Comparison of ENCODE assay signal across 8 cellular contexts in the genomic region with DNA sequence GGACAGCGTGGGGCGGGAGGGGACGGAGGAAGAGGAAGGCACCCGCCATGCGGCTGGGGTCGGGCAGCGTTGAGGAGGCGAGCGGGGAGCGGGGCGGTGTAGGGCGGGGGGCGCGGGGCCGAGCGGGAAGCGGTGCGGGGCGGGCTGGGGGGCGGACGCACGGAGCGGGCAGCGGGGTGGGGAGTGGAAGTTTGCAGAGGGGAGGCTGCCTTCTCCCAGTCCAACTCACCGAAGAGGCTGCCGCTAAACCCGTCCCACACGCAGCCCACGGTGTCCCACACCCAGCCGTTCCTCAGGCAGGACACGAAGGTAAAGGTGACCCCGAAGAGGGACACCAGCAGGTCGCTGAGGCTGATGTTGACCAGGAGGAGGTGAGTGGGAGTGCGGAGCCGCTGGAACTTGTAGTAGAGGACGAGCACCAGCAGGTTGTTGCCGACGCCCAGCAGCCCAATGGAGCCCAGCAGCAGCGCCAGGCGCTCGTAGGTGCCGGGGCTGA. TPM values are rescaled to one million over a fixed set of nuclear protein-coding genes. Genes with fewer than 3 reads are reported as not detected.
DNase-seq lines count a peak whose midpoint lies in the region; ATAC-seq and TF ChIP-seq lines count a peak whose summit lies in the region.

No MANE protein-coding gene starts in this region.

- H3K4me3 ChIP-seq in lower leg skin (ENCODE audit: low read depth, poor library complexity, severe bottlenecking): peak overlapping the region; percentile 82

- CTCF ChIA-PET in MCF 10A (lab: Yijun Ruan, JAX): interaction anchor here (1.0 to 7.1 kb wide), 7 partner anchors 13 to 195 kb away, joined by 3 to 69 read pairs (median 19); no protein-coding TSS in a partner anchor

- 0 to 1% methylated on average over 24 to 29 of the region's 42 CpGs for WGBS in lower leg skin, 2 donors

- intact Hi-C loops in MCF 10A (cut with micrococcal nuclease) (loop anchor here (1.0 to 2.0 kb wide), 5 partner anchors 27 to 195 kb away; no protein-coding TSS in a partner anchor), lower leg skin (cut with DNase I; ENCODE audit: low total_unique reads) (no loop called here)

- ATAC-seq in GM19397 (IDR thresholded peaks at IDR 0.05; ENCODE audit: unreplicated experiment): peak; percentile 45
- peak; percentile 44 for ATAC-seq in HG03460 (IDR thresholded peaks at IDR 0.05; ENCODE audit: unreplicated experiment)
- peak; percentile 62 for ATAC-seq in SK-N-SH treated with all-trans-retinoic acid at 6 μM for 48 hours
- peak; percentile 47 for ATAC-seq in stimulated activated memory B cell treated with anti-CD40 and anti-IgM and Interleukin-4, amounts not matched to agents 10 μg/mL and 1 μg/mL and 100 μg/mL, for 72 hours

- no peaks in the 10 kb centered on the region for H3K27me3 Mint-ChIP-seq in MCF 10A (ENCODE audit: insufficient read depth, unreplicated experiment)
- no peaks in the 10 kb centered on the region for H3K27me3 Mint-ChIP-seq in stimulated activated memory B cell treated with anti-CD40 and anti-IgM and Interleukin-4, amounts not matched to agents 10 μg/mL and 1 μg/mL and 100 μg/mL, for 72 hours

- H3K36me3 Mint-ChIP-seq in MCF 10A (ENCODE audit: insufficient read depth, unreplicated experiment): peaks cover 42% of the 10 kb centered on the region
- peaks cover 26% of the 10 kb centered on the region for H3K36me3 Mint-ChIP-seq in stimulated activated memory B cell treated with anti-CD40 and anti-IgM and Interleukin-4, amounts not matched to agents 10 μg/mL and 1 μg/mL and 100 μg/mL, for 72 hours

- peaks cover 8% of the 10 kb centered on the region for H3K9me3 Mint-ChIP-seq in MCF 10A (ENCODE audit: unreplicated experiment)
- H3K9me3 Mint-ChIP-seq in stimulated activated memory B cell treated with anti-CD40 and anti-IgM and Interleukin-4, amounts not matched to agents 10 μg/mL and 1 μg/mL and 100 μg/mL, for 72 hours: peaks cover 8% of the 10 kb centered on the region

- DNase-seq in CMK (ENCODE audit: low read depth) (peak; percentile 34), MCF 10A (ENCODE audit: unreplicated experiment) (peak; percentile 63), lower leg skin (ENCODE audit: low spot score in 2 of 2) (peak; percentile 31 to 88), GM13976 (ENCODE audit: low spot score) (no peak)

- TF ChIP-seq CTCF in MCF 10A (IDR thresholded peaks at IDR 0.05; ENCODE audit: unreplicated experiment): no peak
- no peak for TF ChIP-seq CTCF in lower leg skin (IDR thresholded peaks at IDR 0.05)
- no peak for TF ChIP-seq CTCF in GM13976 (IDR thresholded peaks at IDR 0.05; ENCODE audit: borderline replicate concordance, control extremely low read depth, extremely low read depth, insufficient read depth, missing control alignments)

- POLR2A ChIA-PET in MCF 10A (lab: Yijun Ruan, JAX): interaction anchor here (0.7 to 5.8 kb wide), 52 partner anchors 8 to 1616 kb away, joined by 3 to 151 read pairs (median 9); a partner anchor contains a TSS

- no peak for TF ChIP-seq POLR2A in lower leg skin (IDR thresholded peaks at IDR 0.05)

- in situ Hi-C loops in GM13976 (cut with MboI; ENCODE audit: low sequenced_read_pairs, unreplicated experiment): no loop called here

- BruUV-seq in MCF 10A (replicated peaks; lab: Mats Ljungman, UMichigan): no TSS peak

- peak overlapping the region; percentile 75 for H3K4me3 Mint-ChIP-seq in MCF 10A (ENCODE audit: unreplicated experiment)
- H3K4me3 Mint-ChIP-seq in stimulated activated memory B cell treated with anti-CD40 and anti-IgM and Interleukin-4, amounts not matched to agents 10 μg/mL and 1 μg/mL and 100 μg/mL, for 72 hours: peak overlapping the region; percentile 97

- peak overlapping the region; percentile 100 for H3K27ac Mint-ChIP-seq in MCF 10A (ENCODE audit: low read depth, unreplicated experiment)
- peak overlapping the region; percentile 93 for H3K27ac Mint-ChIP-seq in stimulated activated memory B cell treated with anti-CD40 and anti-IgM and Interleukin-4, amounts not matched to agents 10 μg/mL and 1 μg/mL and 100 μg/mL, for 72 hours

- H3K4me1 Mint-ChIP-seq in MCF 10A (ENCODE audit: insufficient read depth, unreplicated experiment): peaks cover 60% of the 10 kb centered on the region
- peaks cover 62% of the 10 kb centered on the region for H3K4me1 Mint-ChIP-seq in stimulated activated memory B cell treated with anti-CD40 and anti-IgM and Interleukin-4, amounts not matched to agents 10 μg/mL and 1 μg/mL and 100 μg/mL, for 72 hours

TF ChIP-seq in SK-N-SH treated with all-trans-retinoic acid at 6 μM for 48 hours, 23 proteins besides CTCF, POLR2A, EP300 and RAD21:
- TF ChIP-seq, protein P1, sequence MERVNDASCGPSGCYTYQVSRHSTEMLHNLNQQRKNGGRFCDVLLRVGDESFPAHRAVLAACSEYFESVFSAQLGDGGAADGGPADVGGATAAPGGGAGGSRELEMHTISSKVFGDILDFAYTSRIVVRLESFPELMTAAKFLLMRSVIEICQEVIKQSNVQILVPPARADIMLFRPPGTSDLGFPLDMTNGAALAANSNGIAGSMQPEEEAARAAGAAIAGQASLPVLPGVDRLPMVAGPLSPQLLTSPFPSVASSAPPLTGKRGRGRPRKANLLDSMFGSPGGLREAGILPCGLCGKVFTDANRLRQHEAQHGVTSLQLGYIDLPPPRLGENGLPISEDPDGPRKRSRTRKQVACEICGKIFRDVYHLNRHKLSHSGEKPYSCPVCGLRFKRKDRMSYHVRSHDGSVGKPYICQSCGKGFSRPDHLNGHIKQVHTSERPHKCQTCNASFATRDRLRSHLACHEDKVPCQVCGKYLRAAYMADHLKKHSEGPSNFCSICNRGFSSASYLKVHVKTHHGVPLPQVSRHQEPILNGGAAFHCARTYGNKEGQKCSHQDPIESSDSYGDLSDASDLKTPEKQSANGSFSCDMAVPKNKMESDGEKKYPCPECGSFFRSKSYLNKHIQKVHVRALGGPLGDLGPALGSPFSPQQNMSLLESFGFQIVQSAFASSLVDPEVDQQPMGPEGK (CRISPR knock-in tag; IDR thresholded peaks at IDR 0.05; ENCODE audit: borderline replicate concordance): no peak
- TF ChIP-seq, protein P2, sequence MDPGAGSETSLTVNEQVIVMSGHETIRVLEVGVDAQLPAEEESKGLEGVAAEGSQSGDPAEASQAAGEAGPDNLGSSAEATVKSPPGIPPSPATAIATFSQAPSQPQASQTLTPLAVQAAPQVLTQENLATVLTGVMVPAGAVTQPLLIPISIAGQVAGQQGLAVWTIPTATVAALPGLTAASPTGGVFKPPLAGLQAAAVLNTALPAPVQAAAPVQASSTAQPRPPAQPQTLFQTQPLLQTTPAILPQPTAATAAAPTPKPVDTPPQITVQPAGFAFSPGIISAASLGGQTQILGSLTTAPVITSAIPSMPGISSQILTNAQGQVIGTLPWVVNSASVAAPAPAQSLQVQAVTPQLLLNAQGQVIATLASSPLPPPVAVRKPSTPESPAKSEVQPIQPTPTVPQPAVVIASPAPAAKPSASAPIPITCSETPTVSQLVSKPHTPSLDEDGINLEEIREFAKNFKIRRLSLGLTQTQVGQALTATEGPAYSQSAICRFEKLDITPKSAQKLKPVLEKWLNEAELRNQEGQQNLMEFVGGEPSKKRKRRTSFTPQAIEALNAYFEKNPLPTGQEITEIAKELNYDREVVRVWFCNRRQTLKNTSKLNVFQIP (CRISPR knock-in tag; IDR thresholded peaks at IDR 0.05; ENCODE audit: borderline replicate concordance, low read depth): no peak
- TF ChIP-seq, protein P3, sequence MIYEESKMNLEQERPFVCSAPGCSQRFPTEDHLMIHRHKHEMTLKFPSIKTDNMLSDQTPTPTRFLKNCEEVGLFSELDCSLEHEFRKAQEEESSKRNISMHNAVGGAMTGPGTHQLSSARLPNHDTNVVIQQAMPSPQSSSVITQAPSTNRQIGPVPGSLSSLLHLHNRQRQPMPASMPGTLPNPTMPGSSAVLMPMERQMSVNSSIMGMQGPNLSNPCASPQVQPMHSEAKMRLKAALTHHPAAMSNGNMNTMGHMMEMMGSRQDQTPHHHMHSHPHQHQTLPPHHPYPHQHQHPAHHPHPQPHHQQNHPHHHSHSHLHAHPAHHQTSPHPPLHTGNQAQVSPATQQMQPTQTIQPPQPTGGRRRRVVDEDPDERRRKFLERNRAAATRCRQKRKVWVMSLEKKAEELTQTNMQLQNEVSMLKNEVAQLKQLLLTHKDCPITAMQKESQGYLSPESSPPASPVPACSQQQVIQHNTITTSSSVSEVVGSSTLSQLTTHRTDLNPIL (CRISPR knock-in tag; IDR thresholded peaks at IDR 0.05; ENCODE audit: low read depth): no peak
- TF ChIP-seq ISL1 (CRISPR knock-in tag; IDR thresholded peaks at IDR 0.05) (no peak), TOX (CRISPR knock-in tag; IDR thresholded peaks at IDR 0.05; ENCODE audit: borderline replicate concordance) (no peak), OSR1 (CRISPR knock-in tag; IDR thresholded peaks at IDR 0.05) (no peak), ZC3H10 (CRISPR knock-in tag; IDR thresholded peaks at IDR 0.05) (no peak), ARNTL (CRISPR knock-in tag; IDR thresholded peaks at IDR 0.05; ENCODE audit: borderline replicate concordance, low read depth) (no peak), RARB (CRISPR knock-in tag; IDR thresholded peaks at IDR 0.05) (no peak), ZNF70 (CRISPR knock-in tag; IDR thresholded peaks at IDR 0.05) (no peak), SNAI2 (CRISPR knock-in tag; IDR thresholded peaks at IDR 0.05) (no peak), GLIS3 (CRISPR knock-in tag; IDR thresholded peaks at IDR 0.05) (no peak), ZFP30 (CRISPR knock-in tag; IDR thresholded peaks at IDR 0.05) (no peak), PPARA (CRISPR knock-in tag; IDR thresholded peaks at IDR 0.05; ENCODE audit: borderline replicate concordance) (no peak)
- TF ChIP-seq, protein P4, sequence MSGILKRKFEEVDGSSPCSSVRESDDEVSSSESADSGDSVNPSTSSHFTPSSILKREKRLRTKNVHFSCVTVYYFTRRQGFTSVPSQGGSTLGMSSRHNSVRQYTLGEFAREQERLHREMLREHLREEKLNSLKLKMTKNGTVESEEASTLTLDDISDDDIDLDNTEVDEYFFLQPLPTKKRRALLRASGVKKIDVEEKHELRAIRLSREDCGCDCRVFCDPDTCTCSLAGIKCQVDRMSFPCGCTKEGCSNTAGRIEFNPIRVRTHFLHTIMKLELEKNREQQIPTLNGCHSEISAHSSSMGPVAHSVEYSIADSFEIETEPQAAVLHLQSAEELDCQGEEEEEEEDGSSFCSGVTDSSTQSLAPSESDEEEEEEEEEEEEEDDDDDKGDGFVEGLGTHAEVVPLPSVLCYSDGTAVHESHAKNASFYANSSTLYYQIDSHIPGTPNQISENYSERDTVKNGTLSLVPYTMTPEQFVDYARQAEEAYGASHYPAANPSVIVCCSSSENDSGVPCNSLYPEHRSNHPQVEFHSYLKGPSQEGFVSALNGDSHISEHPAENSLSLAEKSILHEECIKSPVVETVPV (CRISPR knock-in tag; IDR thresholded peaks at IDR 0.05): no peak
TF ChIP-seq in SK-N-SH treated with all-trans-retinoic acid at 6 μM for 48 hours: peak in this region for 0.

RNA-seq across cellular contexts. Expression of a gene that starts 0.5 kb away (rescaled TPM):
- total RNA-seq in MCF 10A (2022) (33.7 and 33.8 TPM in 2 replicates), lower leg skin (10 to 100 TPM in 1 of 4 donors, 1 to 10 TPM in 3; 7.5 to 10.6 (median 7.9) TPM)

RNA-seq across cellular contexts. Expression of a gene that starts 0.5 kb away (rescaled TPM):
- 45.6 and 56.1 TPM in 2 replicates for total RNA-seq in MCF 10A (2022)
- total RNA-seq in lower leg skin: 10 to 100 TPM; 22.2 to 34.6 (median 32.1) TPM

RNA-seq across cellular contexts. Expression of a gene that starts 12.4 kb away (rescaled TPM):
- total RNA-seq in MCF 10A (2022) (not detected in 2 replicates), lower leg skin (not detected)
